ENCODE assay signal across 1 cellular context in the genomic region with DNA sequence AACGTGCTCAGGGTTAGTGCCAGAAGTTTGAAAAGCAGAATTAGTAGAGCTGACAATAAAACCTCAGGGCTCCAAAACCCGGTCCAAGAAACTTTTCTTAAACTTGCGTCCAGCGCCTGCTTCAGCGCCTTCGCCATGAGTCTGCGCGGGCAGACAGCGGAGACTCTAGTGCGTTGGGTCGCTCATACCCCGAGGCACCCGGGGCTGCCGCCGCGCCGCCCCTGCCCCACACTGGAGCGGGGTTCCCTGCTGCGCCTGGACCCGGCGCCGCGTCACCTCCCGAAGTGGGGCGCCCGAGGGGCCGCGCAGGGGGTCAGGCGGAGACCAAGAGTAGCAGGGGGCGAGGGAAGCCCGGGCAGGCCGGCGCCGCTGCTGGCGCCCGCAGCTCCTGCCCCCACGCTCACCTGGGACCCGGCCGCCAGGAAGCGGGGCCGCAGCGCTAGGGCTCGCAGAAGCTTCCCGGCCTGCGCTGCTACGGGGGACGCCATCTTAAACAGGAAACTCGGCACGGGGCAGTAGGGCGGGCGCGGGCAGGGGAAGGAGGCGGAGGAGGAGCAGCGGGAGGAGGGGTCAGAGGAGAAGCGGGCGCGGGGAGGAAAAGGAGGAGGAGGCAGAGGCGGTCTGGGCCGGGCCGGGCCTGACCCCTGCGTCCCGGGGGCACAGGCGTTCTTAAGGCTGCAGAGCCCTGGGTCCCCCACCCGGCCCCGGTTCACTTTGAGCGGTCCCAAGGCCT.
A peak's percentile ranks its signal among the peaks of the same experiment; 100 is the strongest.
TF ChIP-seq lines count a peak whose summit lies in the region.

A gene with protein sequence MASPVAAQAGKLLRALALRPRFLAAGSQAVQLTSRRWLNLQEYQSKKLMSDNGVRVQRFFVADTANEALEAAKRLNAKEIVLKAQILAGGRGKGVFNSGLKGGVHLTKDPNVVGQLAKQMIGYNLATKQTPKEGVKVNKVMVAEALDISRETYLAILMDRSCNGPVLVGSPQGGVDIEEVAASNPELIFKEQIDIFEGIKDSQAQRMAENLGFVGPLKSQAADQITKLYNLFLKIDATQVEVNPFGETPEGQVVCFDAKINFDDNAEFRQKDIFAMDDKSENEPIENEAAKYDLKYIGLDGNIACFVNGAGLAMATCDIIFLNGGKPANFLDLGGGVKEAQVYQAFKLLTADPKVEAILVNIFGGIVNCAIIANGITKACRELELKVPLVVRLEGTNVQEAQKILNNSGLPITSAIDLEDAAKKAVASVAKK (minus strand): TSS at position 514 of the 733 bp plus-strand sequence. CDS start 26 bp downstream, at position 488.

TF ChIP-seq in K562, 482 proteins besides CTCF, POLR2A, EP300 and RAD21 (continued from another document):
- TF ChIP-seq, protein P1, sequence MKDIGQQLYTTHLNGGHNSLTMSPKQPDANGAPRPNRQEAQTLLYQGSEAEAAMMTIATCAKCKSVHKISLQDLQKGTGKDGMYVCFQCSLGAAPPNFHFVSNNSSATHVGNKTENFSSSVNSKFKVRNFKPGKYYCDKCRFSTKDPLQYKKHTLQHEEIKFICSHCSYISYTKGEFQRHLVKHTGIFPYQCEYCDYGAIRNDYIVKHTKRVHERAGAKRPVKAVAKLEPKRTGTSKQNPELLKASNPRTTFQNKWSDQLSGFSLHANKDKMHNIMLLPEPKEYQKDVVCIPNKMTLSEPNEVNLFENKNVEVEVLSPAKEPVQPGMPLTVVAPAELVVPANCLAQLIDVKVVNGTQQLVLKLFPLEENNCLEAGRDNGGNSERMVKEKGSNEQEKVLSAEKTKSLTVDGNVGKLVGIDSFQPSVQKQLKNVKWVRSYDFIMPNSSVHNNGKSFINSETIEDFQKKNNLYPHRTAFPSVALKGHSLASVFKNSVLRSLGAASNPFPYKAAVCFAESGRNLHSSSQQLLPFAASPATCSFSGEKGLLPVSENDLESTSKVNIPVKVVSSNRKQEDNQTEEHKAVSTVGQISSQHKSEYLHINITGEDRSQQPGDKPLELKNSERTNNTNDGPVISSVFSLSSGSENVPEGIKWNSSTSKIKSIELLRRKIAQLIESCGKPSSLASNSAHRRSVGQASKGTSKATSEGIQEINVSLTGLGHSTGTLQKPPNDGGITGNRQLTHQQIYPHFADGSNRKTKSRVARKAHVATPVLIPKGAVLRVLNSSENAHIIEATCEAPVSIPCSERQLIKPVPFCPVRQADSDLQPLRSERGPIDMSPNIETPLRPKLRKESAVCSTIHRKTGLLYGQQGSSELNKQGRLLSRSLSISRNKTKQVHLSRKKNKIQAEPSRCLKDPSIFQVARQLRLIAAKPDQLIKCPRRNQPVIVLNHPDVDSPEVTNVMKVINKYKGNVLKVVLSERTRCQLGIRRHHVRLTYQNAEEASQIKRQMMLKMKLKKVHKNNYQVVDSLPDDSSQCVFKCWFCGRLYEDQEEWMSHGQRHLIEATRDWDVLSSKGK (CRISPR knock-in tag; IDR thresholded peaks at IDR 0.05): no peak
- TF ChIP-seq ZNF347 (CRISPR knock-in tag; IDR thresholded peaks at IDR 0.05; ENCODE audit: low read depth) (no peak), HDGF (IDR thresholded peaks at IDR 0.05) (no peak), KDM1A (IDR thresholded peaks at IDR 0.05) (no peak), PHF20 (IDR thresholded peaks at IDR 0.05; ENCODE audit: partially characterized antibody) (peak; percentile 77), EGR1 (conservative IDR thresholded peaks at IDR 0.05) (peak; percentile 77), POLR2H (tag; IDR thresholded peaks at IDR 0.05; ENCODE audit: low read depth) (peak; percentile 30; the same call in 1 of the 2 replicates), GTF2E2 (tag; IDR thresholded peaks at IDR 0.05) (peak; percentile 69; the same call in 1 of the 2 replicates), TAF1 (IDR thresholded peaks at IDR 0.05; ENCODE audit: control insufficient read depth, extremely low read depth, insufficient read depth, low read length, severe bottlenecking) (peak; percentile 90), RBFOX2 (IDR thresholded peaks at IDR 0.05; ENCODE audit: low read depth, low read length) (peak; percentile 95), ZBTB7A (IDR thresholded peaks at IDR 0.05; ENCODE audit: borderline replicate concordance, control insufficient read depth, low read depth, low read length) (peak; percentile 50; the same call in 1 of the 2 replicates), RB1 (IDR thresholded peaks at IDR 0.05; ENCODE audit: low read depth) (0 out of 2 replicates have a peak, but pooled peaks have one; percentile 19)
- TF ChIP-seq, protein P2, sequence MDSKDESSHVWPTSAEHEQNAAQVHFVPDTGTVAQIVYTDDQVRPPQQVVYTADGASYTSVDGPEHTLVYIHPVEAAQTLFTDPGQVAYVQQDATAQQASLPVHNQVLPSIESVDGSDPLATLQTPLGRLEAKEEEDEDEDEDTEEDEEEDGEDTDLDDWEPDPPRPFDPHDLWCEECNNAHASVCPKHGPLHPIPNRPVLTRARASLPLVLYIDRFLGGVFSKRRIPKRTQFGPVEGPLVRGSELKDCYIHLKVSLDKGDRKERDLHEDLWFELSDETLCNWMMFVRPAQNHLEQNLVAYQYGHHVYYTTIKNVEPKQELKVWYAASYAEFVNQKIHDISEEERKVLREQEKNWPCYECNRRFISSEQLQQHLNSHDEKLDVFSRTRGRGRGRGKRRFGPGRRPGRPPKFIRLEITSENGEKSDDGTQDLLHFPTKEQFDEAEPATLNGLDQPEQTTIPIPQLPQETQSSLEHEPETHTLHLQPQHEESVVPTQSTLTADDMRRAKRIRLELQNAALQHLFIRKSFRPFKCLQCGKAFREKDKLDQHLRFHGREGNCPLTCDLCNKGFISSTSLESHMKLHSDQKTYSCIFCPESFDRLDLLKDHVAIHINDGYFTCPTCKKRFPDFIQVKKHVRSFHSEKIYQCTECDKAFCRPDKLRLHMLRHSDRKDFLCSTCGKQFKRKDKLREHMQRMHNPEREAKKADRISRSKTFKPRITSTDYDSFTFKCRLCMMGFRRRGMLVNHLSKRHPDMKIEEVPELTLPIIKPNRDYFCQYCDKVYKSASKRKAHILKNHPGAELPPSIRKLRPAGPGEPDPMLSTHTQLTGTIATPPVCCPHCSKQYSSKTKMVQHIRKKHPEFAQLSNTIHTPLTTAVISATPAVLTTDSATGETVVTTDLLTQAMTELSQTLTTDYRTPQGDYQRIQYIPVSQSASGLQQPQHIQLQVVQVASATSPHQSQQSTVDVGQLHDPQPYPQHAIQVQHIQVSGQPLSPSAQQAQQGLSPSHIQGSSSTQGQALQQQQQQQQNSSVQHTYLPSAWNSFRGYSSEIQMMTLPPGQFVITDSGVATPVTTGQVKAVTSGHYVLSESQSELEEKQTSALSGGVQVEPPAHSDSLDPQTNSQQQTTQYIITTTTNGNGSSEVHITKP (IDR thresholded peaks at IDR 0.05; ENCODE audit: partially characterized antibody): peak; percentile 44
